In genomic region chr9:129987047-129987446, GRCh38 we compare ENCODE assay signal across 13 cellular contexts. TPM values are rescaled to one million over a fixed set of nuclear protein-coding genes. Genes with fewer than 3 reads are reported as not detected.
A peak's percentile ranks its signal among the peaks of the same experiment; 100 is the strongest.
DNase-seq lines count a peak whose midpoint lies in the region; ATAC-seq and TF ChIP-seq lines count a peak whose summit lies in the region.
"Had no signal": no experiment of that assay in that cellular context is flagged by ENCODE, and none has a peak within 500 bp of the region (broad histone marks: within the 10 kb centered on the region; RNA-seq: fewer than 3 reads in every experiment).

No MANE protein-coding gene starts in this region.

- intact Hi-C loops in A673 (cut with micrococcal nuclease; ENCODE audit: unreplicated experiment) (no loop called here), sciatic nerve (cut with DNase I) (no loop called here)
- intact Hi-C loops in activated CD8-positive, alpha-beta T cell treated with anti-CD3 and anti-CD28 coated beads for 36 hours (cut with micrococcal nuclease) = no loop called here

- TF ChIP-seq CTCF in A673 (conservative IDR thresholded peaks at IDR 0.05; ENCODE audit: low read depth, low read length) = no peak
- no peak for TF ChIP-seq CTCF in GM13977 (IDR thresholded peaks at IDR 0.05; ENCODE audit: extremely low read depth, insufficient read depth, missing control alignments)
- TF ChIP-seq CTCF in activated CD8-positive, alpha-beta T cell treated with anti-CD3 and anti-CD28 coated beads for 36 hours (IDR thresholded peaks at IDR 0.05) = no peak

- peaks cover 11% of the 10 kb centered on the region for H3K36me3 ChIP-seq in A673 (ENCODE audit: insufficient read depth, low read length, poor library complexity, severe bottlenecking)
- H3K36me3 ChIP-seq: brain microvascular endothelial cell had no signal

- in situ Hi-C loops in GM13977 (cut with MboI; ENCODE audit: low pct_unique_long_range_greater_than_20kb, low sequenced_read_pairs, unreplicated experiment) = no loop called here

- peak; percentile 46 for ATAC-seq in activated CD8-positive, alpha-beta T cell treated with anti-CD3 and anti-CD28 coated beads for 36 hours
- no peak for ATAC-seq in sciatic nerve
- ATAC-seq in GM19455 (IDR thresholded peaks at IDR 0.05; ENCODE audit: unreplicated experiment) = no peak

- no peaks in the 10 kb centered on the region for H3K9me3 ChIP-seq in A673 (ENCODE audit: low read depth, low read length, poor library complexity, severe bottlenecking)

- H3K4me1 Mint-ChIP-seq in activated CD8-positive, alpha-beta T cell treated with anti-CD3 and anti-CD28 coated beads for 36 hours (ENCODE audit: low read depth) = peaks cover 73% of the 10 kb centered on the region

- peaks cover 72% of the 10 kb centered on the region for H3K36me3 Mint-ChIP-seq in activated CD8-positive, alpha-beta T cell treated with anti-CD3 and anti-CD28 coated beads for 36 hours (ENCODE audit: low read depth)

- H3K4me1 ChIP-seq in A673 (ENCODE audit: insufficient read depth, low read length, poor library complexity, severe bottlenecking) = peaks cover 15% of the 10 kb centered on the region

- H3K27ac ChIP-seq in A673 (ENCODE audit: low read depth, low read length, poor library complexity, severe bottlenecking) = peak overlapping the region; percentile 47
- H3K27ac ChIP-seq: brain microvascular endothelial cell, epithelial cell of prostate had no signal

- peak overlapping the region; percentile 28 for H3K4me3 Mint-ChIP-seq in activated CD8-positive, alpha-beta T cell treated with anti-CD3 and anti-CD28 coated beads for 36 hours

- H3K9me3 Mint-ChIP-seq in activated CD8-positive, alpha-beta T cell treated with anti-CD3 and anti-CD28 coated beads for 36 hours = peaks cover 2% of the 10 kb centered on the region

- H3K27ac Mint-ChIP-seq in activated CD8-positive, alpha-beta T cell treated with anti-CD3 and anti-CD28 coated beads for 36 hours = peak overlapping the region; percentile 99

- H3K27me3 ChIP-seq in A673 (replicated peaks; ENCODE audit: insufficient read depth, low read depth, low read length, poor library complexity) = no peaks in the 10 kb centered on the region
- H3K27me3 ChIP-seq: brain microvascular endothelial cell had no signal

- POLR2A ChIA-PET in A673 (lab: Charles Lee; ENCODE audit: low non-redundant PET) = no interaction called here
- POLR2A ChIA-PET in activated CD8-positive, alpha-beta T cell treated with anti-CD3 and anti-CD28 coated beads for 36 hours (lab: Charles Lee) = interaction anchor here (0.7 to 2.6 kb wide), 9 partner anchors 14 to 98 kb away, joined by 3 to 12 read pairs (median 5); no protein-coding TSS in a partner anchor

- H3K4me3 ChIP-seq in A673 (ENCODE audit: low read depth, low read length, poor library complexity, severe bottlenecking) = no peak overlapping the region

- no peak for DNase-seq in A673 (ENCODE audit: low spot score)
- peak; percentile 37 for DNase-seq in GM13977 (ENCODE audit: low spot score)
- peak; percentile 59 for DNase-seq in activated CD8-positive, alpha-beta T cell treated with anti-CD3 and anti-CD28 coated beads for 36 hours
- peak; percentile 74 for DNase-seq in myocyte (ENCODE audit: low read depth)
- no peak for DNase-seq in sciatic nerve (ENCODE audit: low spot score)
- no peak for DNase-seq in MV-4-11 (lab: John Stamatoyannopoulos, UW)
- DNase-seq in GOT3 (lab: John Stamatoyannopoulos, UW) = no peak
- DNase-seq: AML-193, brain microvascular endothelial cell, NCI-H2227 treated with DMSO at 0.1 percent for 48 hours, SHP77 had no signal

- BruUV-seq in A673 (replicated peaks; lab: Mats Ljungman, UMichigan) = no TSS peak

- H3K27me3 Mint-ChIP-seq in activated CD8-positive, alpha-beta T cell treated with anti-CD3 and anti-CD28 coated beads for 36 hours = no peaks in the 10 kb centered on the region

- CTCF ChIA-PET in A673 (lab: Charles Lee) = no interaction called here
- CTCF ChIA-PET in activated CD8-positive, alpha-beta T cell treated with anti-CD3 and anti-CD28 coated beads for 36 hours (lab: Charles Lee) = no interaction called here

RNA-seq across cellular contexts. Expression of gene FNBP1, which starts 55.9 kb away (rescaled TPM):
- total RNA-seq in A673 (2021) (200 and 215 TPM in 2 replicates), myocyte (18.2 and 25.3 TPM in 2 replicates), sciatic nerve (132 TPM)
- total RNA-seq in activated CD8-positive, alpha-beta T cell treated with anti-CD3 and anti-CD28 coated beads for 36 hours = 100 to 1,000 TPM; 266 to 268 TPM
- polyA plus RNA-seq in myocyte (2012) = 19.2 TPM

Comparison
In these comparisons a context has a peak if more than half of its experiments do, and no peak if none do; other contexts are left out.
1. DNase-seq: peak in GM13977 (single experiment), activated CD8-positive, alpha-beta T cell treated with anti-CD3 and anti-CD28 coated beads for 36 hours (single experiment) and myocyte (single experiment); none in A673 (single experiment), sciatic nerve (single experiment), MV-4-11 (single experiment) and GOT3 (single experiment).